ENCODE assay signal across 9 cellular contexts in the genomic region with DNA sequence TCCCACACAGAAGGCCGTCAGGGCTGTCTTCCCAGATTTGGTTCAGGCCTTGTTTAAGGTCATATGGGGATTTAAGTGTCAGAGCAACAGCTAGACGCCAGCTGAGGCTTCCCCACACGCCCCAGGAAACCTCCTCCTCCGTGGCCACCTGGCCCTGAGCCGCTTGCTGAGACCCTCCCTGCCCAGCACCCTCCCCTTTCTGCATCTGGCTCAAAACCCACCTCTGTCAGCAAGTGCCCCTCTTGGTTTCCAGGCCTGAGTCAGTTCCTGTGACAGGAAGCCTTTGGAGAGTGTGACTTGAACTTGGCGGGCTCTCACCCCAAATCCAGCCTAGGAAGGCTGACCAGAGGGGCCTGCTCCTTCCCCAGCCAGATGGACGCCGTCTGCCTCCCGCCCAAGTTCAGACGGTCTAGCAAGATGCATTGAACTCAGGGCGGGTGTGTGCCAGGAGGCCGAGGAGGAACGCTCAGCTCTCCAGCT. TPM values are rescaled to one million over a fixed set of nuclear protein-coding genes. Genes with fewer than 3 reads are reported as not detected.
DNase-seq lines count a peak whose midpoint lies in the region; ATAC-seq, FAIRE-seq and TF ChIP-seq lines count a peak whose summit lies in the region.
"Had no signal": no experiment of that assay in that cellular context is flagged by ENCODE, and none has a peak within 500 bp of the region (broad histone marks: within the 10 kb centered on the region; RNA-seq: fewer than 3 reads in every experiment).

No MANE protein-coding gene starts in this region.

- no peaks in the 10 kb centered on the region for H3K27me3 ChIP-seq in fibroblast of lung (ENCODE audit: control insufficient read depth, insufficient read depth, low read length)
- no peaks in the 10 kb centered on the region for H3K27me3 ChIP-seq in pancreas

- no peak overlapping the region for H3K27ac Mint-ChIP-seq in Calu3 (ENCODE audit: unreplicated experiment)

- peak overlapping the region; percentile 5 for H3K4me2 ChIP-seq in fibroblast of lung (ENCODE audit: extremely low read depth, insufficient read depth, low read length)

- CTCF ChIA-PET in Calu3 (lab: Charles Lee) = interaction anchor here (1.0 to 1.7 kb wide), 3 partner anchors 10 to 229 kb away, joined by 4 to 11 read pairs (median 9); no protein-coding TSS in a partner anchor

- H2AFZ ChIP-seq in fibroblast of lung (ENCODE audit: low read length) = peak overlapping the region; percentile 8

- FAIRE-seq in pancreas (lab: Jason Lieb, UNC) = no peak

- no peak for TF ChIP-seq CTCF in Calu3 (IDR thresholded peaks at IDR 0.05; ENCODE audit: unreplicated experiment)
- TF ChIP-seq CTCF in fibroblast of lung (conservative IDR thresholded peaks at IDR 0.05 in 1 of 2, IDR thresholded peaks at IDR 0.05 in 1 of 2; ENCODE audit: low read depth in 1 of 2, low read length in 2 of 2) = no peak
- no peak for TF ChIP-seq CTCF in pancreas (IDR thresholded peaks at IDR 0.05)

- no peaks in the 10 kb centered on the region for H3K79me2 ChIP-seq in fibroblast of lung (ENCODE audit: control insufficient read depth, insufficient read depth, low read length)

- no peak overlapping the region for H3K9ac ChIP-seq in fibroblast of lung (ENCODE audit: insufficient read depth, low read length)

- H3K4me3 Mint-ChIP-seq in Calu3 (ENCODE audit: low read depth, unreplicated experiment) = peak overlapping the region; percentile 32

- no peaks in the 10 kb centered on the region for H3K27me3 Mint-ChIP-seq in Calu3 (ENCODE audit: unreplicated experiment)

- H3K4me1 ChIP-seq in fibroblast of lung (ENCODE audit: control insufficient read depth, extremely low read depth, insufficient read depth, low read length) (peaks cover 7% of the 10 kb centered on the region), pancreas (peaks cover 0 to 8% (median 3%) of the 10 kb centered on the region in 3 donors)

- H3K4me1 Mint-ChIP-seq in Calu3 (ENCODE audit: low read depth, unreplicated experiment) = peaks cover 42% of the 10 kb centered on the region

- peaks cover 14% of the 10 kb centered on the region for H3K36me3 Mint-ChIP-seq in Calu3 (ENCODE audit: insufficient read depth, unreplicated experiment)

- H3K27ac ChIP-seq in fibroblast of lung (ENCODE audit: insufficient read depth, low read length) = peak overlapping the region; percentile 5
- H3K27ac ChIP-seq in pancreas = peak overlapping the region; percentile 59 to 91 (median 82)

- intact Hi-C loops in Calu3 (cut with micrococcal nuclease; ENCODE audit: unreplicated experiment) = no loop called here
- intact Hi-C loops in pancreas (cut with DNase I) = no loop called here

- H3K9me3 ChIP-seq in fibroblast of lung (ENCODE audit: control insufficient read depth, insufficient read depth, low read depth, low read length) (no peaks in the 10 kb centered on the region), pancreas (no peaks in the 10 kb centered on the region)

- BruUV-seq in Calu3 (replicated peaks; lab: Mats Ljungman, UMichigan) = no TSS peak

- H3K36me3 ChIP-seq in fibroblast of lung (ENCODE audit: control insufficient read depth, insufficient read depth, low read length) = no peaks in the 10 kb centered on the region
- no peaks in the 10 kb centered on the region for H3K36me3 ChIP-seq in pancreas

- 46 to 47% methylated on average over 13 of the region's 13 CpGs for WGBS in pancreas, 2 donors

- peak in 3 of 4 donors; percentile 1 to 2 (median 1) for ATAC-seq in pancreas
- ATAC-seq in GM19324 (IDR thresholded peaks at IDR 0.05; ENCODE audit: low FRiP score, unreplicated experiment) = no peak
- ATAC-seq in GM19395 (IDR thresholded peaks at IDR 0.05; ENCODE audit: unreplicated experiment) = no peak

- H4K20me1 ChIP-seq in fibroblast of lung (ENCODE audit: control insufficient read depth, extremely low read depth, insufficient read depth, low read length) = no peaks in the 10 kb centered on the region

- DNase-seq in Calu3 (no peak), RPMI7951 (ENCODE audit: low read depth) (peak; percentile 59), fibroblast of lung (ENCODE audit: low read depth in 2 of 2) (peak; percentile 33 to 87), pancreas (peak in 3 of 6 donors; percentile 18 to 58 (median 30)), DMS153 (lab: John Stamatoyannopoulos, UW) (no peak), KG1 (lab: John Stamatoyannopoulos, UW) (no peak)
- DNase-seq: NCI-H2227 treated with DMSO at 0.1 percent for 48 hours had no signal

- no peaks in the 10 kb centered on the region for H3K9me3 Mint-ChIP-seq in Calu3 (ENCODE audit: low read depth, unreplicated experiment)

- H3K4me3 ChIP-seq in fibroblast of lung (replicated peaks in 1 of 4; ENCODE audit: control extremely low read depth in 1 of 4, insufficient read depth in 1 of 4, low read depth in 3 of 4, low read length in 4 of 4) (no peak overlapping the region), pancreas (peak overlapping the region in 3 of 4 donors; percentile 34 to 43 (median 39))

RNA-seq across cellular contexts. Expression of a gene that starts 0.6 kb away (rescaled TPM):
- total RNA-seq in Calu3 (2022) = 7.9 and 9.0 TPM in 2 replicates
- 0.10 TPM in 1 of 2 replicates, not detected in the other for total RNA-seq in RPMI7951 (2014; rRNA removed; shearing (Covaris generic))
- 0.33 and 0.51 TPM in 2 replicates for total RNA-seq in fibroblast of lung
- 0.18 and 0.40 TPM in 2 replicates for polyA plus RNA-seq in fibroblast of lung
- 1.2 TPM in 1 of 2 replicates, not detected in the other for polyA plus RNA-seq in fibroblast of lung (2012)
- polyA minus RNA-seq in fibroblast of lung (ENCODE audit: low replicate concordance) = not detected in 2 replicates
- 100 to 1,000 TPM; 220 to 395 (median 314) TPM for total RNA-seq in pancreas
- 1,000 to 10,000 TPM; 1,418 to 2,509 TPM for polyA plus RNA-seq in pancreas

RNA-seq across cellular contexts. Expression of a gene that starts 27.0 kb away (rescaled TPM):
- 0.07 and 0.27 TPM in 2 replicates for total RNA-seq in Calu3 (2022)
- total RNA-seq in RPMI7951 (2014; rRNA removed; shearing (Covaris generic)) = not detected in 2 replicates
- total RNA-seq in fibroblast of lung = 0.26 TPM in 1 of 2 replicates, not detected in the other
- polyA plus RNA-seq in fibroblast of lung = not detected in 2 replicates
- not detected in 2 replicates for polyA plus RNA-seq in fibroblast of lung (2012)
- not detected in 2 replicates for polyA minus RNA-seq in fibroblast of lung (ENCODE audit: low replicate concordance)
- total RNA-seq in pancreas = 1 to 10 TPM in 5 of 6 donors, under 1 TPM in 1; 0.69 to 2.7 (median 1.8) TPM
- polyA plus RNA-seq in pancreas = 1 to 10 TPM; 1.7 to 1.9 TPM

RNA-seq across cellular contexts. Expression of a gene that starts 52.5 kb away (rescaled TPM):
- total RNA-seq in Calu3 (2022) (0.61 and 0.78 TPM in 2 replicates), fibroblast of lung (5.1 and 8.0 TPM in 2 replicates), pancreas (10 to 100 TPM in 1 of 6 donors, 1 to 10 TPM in 5; 2.7 to 17.2 (median 6.5) TPM)
- 0.24 and 0.78 TPM in 2 replicates for total RNA-seq in RPMI7951 (2014; rRNA removed; shearing (Covaris generic))
- polyA plus RNA-seq in fibroblast of lung (0.43 and 11.5 TPM in 2 replicates), pancreas (10 to 100 TPM; 14.3 to 48.0 TPM)
- 0.21 and 7.2 TPM in 2 replicates for polyA plus RNA-seq in fibroblast of lung (2012)
- 11.4 TPM in 1 of 2 replicates, not detected in the other for polyA minus RNA-seq in fibroblast of lung (ENCODE audit: low replicate concordance)

Comparison
In these comparisons a context has a peak if more than half of its experiments do, and no peak if none do; other contexts are left out.
1. DNase-seq: peak in RPMI7951 (single experiment) and fibroblast of lung (2 of 2); none in Calu3 (single experiment), DMS153 (single experiment) and KG1 (single experiment).
2. H3K4me3 ChIP-seq: peak in pancreas (3 of 4); none in fibroblast of lung (0 of 4).
3. ATAC-seq: peak in pancreas (3 of 4); none in GM19324 (single experiment) and GM19395 (single experiment).
4. RNA of a gene that starts 0.6 kb away (total RNA-seq): 220 to 395 TPM in pancreas; 7.9 to 9.0 TPM in Calu3, 0.33 to 0.51 TPM in fibroblast of lung and 0.10 TPM in RPMI7951; every median in the first group is over 10 times any median in the second.